Comparison of ENCODE assay signal across 15 cellular contexts in the genomic region with DNA sequence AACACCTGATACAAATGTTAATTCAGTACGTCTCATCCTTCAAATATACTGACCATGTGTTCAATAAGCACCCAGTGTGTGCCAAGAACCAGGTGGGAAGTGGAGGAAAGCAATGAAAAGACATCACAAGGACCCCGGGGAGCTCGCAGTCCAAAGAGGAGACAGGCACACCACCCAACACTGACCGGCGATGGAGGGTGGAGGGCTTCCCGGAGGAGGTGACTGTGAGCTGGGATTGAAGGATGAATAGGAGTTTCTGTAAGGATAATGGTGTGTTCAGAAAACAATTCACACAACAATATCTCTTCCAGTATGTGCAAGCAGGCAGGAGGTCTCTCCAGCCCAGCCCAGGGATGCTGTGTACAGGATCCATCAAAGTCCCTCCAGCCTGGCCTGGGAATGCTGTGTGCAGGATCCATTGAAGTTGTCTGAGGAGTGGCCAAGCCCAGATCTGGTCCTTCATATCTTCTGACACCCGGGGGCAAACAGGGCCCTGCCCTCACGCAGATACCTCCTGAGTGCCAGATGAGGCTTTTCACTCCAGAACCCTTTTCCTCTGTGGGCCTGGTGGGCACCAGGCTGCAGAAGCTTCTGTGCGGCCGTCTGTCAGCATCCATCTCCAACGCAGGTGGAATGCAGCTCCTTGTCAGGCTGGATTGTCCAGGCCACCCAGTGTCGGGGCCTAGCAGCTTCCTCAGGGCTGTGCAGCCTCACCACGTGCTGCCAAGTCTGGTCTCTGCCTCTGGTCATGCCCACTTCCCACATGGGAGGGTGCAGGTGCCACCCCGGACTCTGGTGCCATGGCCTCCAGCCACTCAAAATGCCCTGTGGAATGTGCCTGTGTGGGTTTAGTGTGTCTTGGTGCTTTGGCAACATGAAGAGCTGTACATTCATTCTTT. TPM values are rescaled to one million over a fixed set of nuclear protein-coding genes. Genes with fewer than 3 reads are reported as not detected.
A peak's percentile ranks its signal among the peaks of the same experiment; 100 is the strongest.
DNase-seq lines count a peak whose midpoint lies in the region; ATAC-seq lines count a peak whose summit lies in the region.
"Had no signal": no experiment of that assay in that cellular context is flagged by ENCODE, and none has a peak within 500 bp of the region (broad histone marks: within the 10 kb centered on the region; RNA-seq: fewer than 3 reads in every experiment).

No MANE protein-coding gene starts in this region.

- H3K27ac Mint-ChIP-seq in stimulated activated naive CD8-positive, alpha-beta T cell treated with anti-CD3 and anti-CD28 coated beads, Interleukin-15, amount 100 ng/mL, for 72 hours, result no peak overlapping the region
- H3K27ac Mint-ChIP-seq: B cell; CD8-positive, alpha-beta T cell had no signal

- intact Hi-C loops in cardiac septum (cut with DNase I) (no loop called here), Right ventricle myocardium inferior (cut with DNase I) (no loop called here), posterior vena cava (cut with DNase I) (loop anchor here in 1 of 2 donors (10.0 kb wide), 1 partner anchor 1480 kb away; no protein-coding TSS in a partner anchor)

- H3K9me3 Mint-ChIP-seq in stimulated activated naive CD8-positive, alpha-beta T cell treated with anti-CD3 and anti-CD28 coated beads, Interleukin-15, amount 100 ng/mL, for 72 hours, result no peaks in the 10 kb centered on the region
- H3K9me3 Mint-ChIP-seq: CD8-positive, alpha-beta T cell had no signal

- no peak for ATAC-seq in Right ventricle myocardium inferior
- peak; percentile 16 for ATAC-seq in stimulated activated naive CD8-positive, alpha-beta T cell treated with anti-CD3 and anti-CD28 coated beads, Interleukin-15, Interleukin-2, amounts not matched to agents 100 U/mL and 50 U/mL, for 24 hours
- ATAC-seq in stimulated activated naive CD8-positive, alpha-beta T cell treated with anti-CD3 and anti-CD28 coated beads, Interleukin-15, amount 100 ng/mL, for 72 hours, result no peak
- no peak for ATAC-seq in HG02884 (IDR thresholded peaks at IDR 0.05; ENCODE audit: unreplicated experiment)
- ATAC-seq: CD8-positive, alpha-beta T cell; HCT116; HepG2 had no signal

- H3K4me3 Mint-ChIP-seq in stimulated activated naive CD8-positive, alpha-beta T cell treated with anti-CD3 and anti-CD28 coated beads, Interleukin-15, amount 100 ng/mL, for 72 hours, result no peak overlapping the region
- H3K4me3 Mint-ChIP-seq: B cell; CD8-positive, alpha-beta T cell had no signal

- DNase-seq in cardiac septum (ENCODE audit: low spot score) (peak; percentile 33), Right ventricle myocardium inferior (ENCODE audit: missing footprints) (no peak), posterior vena cava (ENCODE audit: low spot score) (peak; percentile 40), RKO (ENCODE audit: low spot score) (no peak)
- DNase-seq in stimulated activated naive CD8-positive, alpha-beta T cell treated with anti-CD3 and anti-CD28 coated beads, Interleukin-15, Interleukin-2, amounts not matched to agents 100 U/mL and 50 U/mL, for 24 hours, result no peak
- no peak for DNase-seq in stimulated activated naive CD8-positive, alpha-beta T cell treated with anti-CD3 and anti-CD28 coated beads, Interleukin-15, amount 100 ng/mL, for 72 hours
- DNase-seq: Calu3; CD8-positive, alpha-beta T cell; GF-D8; GOT3; H7 had no signal

- H3K4me1 Mint-ChIP-seq in stimulated activated naive CD8-positive, alpha-beta T cell treated with anti-CD3 and anti-CD28 coated beads, Interleukin-15, amount 100 ng/mL, for 72 hours, result no peaks in the 10 kb centered on the region
- H3K4me1 Mint-ChIP-seq: B cell had no signal

- no peaks in the 10 kb centered on the region for H3K27me3 Mint-ChIP-seq in stimulated activated naive CD8-positive, alpha-beta T cell treated with anti-CD3 and anti-CD28 coated beads, Interleukin-15, amount 100 ng/mL, for 72 hours

RNA-seq across cellular contexts. Expression of a gene that starts 36.3 kb away (rescaled TPM):
- 6.4 TPM for total RNA-seq in cardiac septum
- total RNA-seq in Right ventricle myocardium inferior, result 21.5 TPM
- total RNA-seq in posterior vena cava, result 10 to 100 TPM in 1 of 2 donors, 1 to 10 TPM in 1; 9.6 to 14.1 TPM
- total RNA-seq: HepG2 had no signal

RNA-seq across cellular contexts. Expression of a gene that starts 52.0 kb away (rescaled TPM):
- total RNA-seq in cardiac septum (27.4 TPM), Right ventricle myocardium inferior (16.3 TPM), posterior vena cava (10 to 100 TPM; 18.7 to 25.3 TPM)

Comparison
In these comparisons a context has a peak if more than half of its experiments do, and no peak if none do; other contexts are left out.
1. DNase-seq: peak in cardiac septum (single experiment) and posterior vena cava (single experiment); none in Right ventricle myocardium inferior (single experiment), stimulated activated naive CD8-positive, alpha-beta T cell treated with anti-CD3 and anti-CD28 coated beads, Interleukin-15, Interleukin-2, amounts not matched to agents 100 U/mL and 50 U/mL, for 24 hours (single experiment), stimulated activated naive CD8-positive, alpha-beta T cell treated with anti-CD3 and anti-CD28 coated beads, Interleukin-15, amount 100 ng/mL, for 72 hours (0 of 2) and RKO (single experiment).